ENCODE assay signal across 8 cellular contexts in genomic region chr1:44924835-44925464, GRCh38.
A peak's percentile ranks its signal among the peaks of the same experiment; 100 is the strongest.
DNase-seq lines count a peak whose midpoint lies in the region; ATAC-seq, FAIRE-seq and TF ChIP-seq lines count a peak whose summit lies in the region.

No MANE protein-coding gene starts in this region.

- FAIRE-seq in A549 (lab: Jason Lieb, UNC) (peak; percentile 67), GM12891 (lab: Jason Lieb, UNC) (peak; percentile 90)

- H3K4me3 ChIP-seq in A549 = peak overlapping the region; percentile 15; the same call in 1 of the 3 replicates
- peak overlapping the region in 1 of 2 experiments; percentile 11; a peak in 1 of 4 replicates for H3K4me3 ChIP-seq in SK-N-SH (ENCODE audit: low read depth in 2 of 2, low read length in 1 of 2)

- CTCF ChIA-PET in A549 (lab: Yijun Ruan, JAX) (interaction anchor here (0.7 to 1.5 kb wide), 5 partner anchors 11 to 134 kb away, joined by 3 to 4 read pairs (median 3); no protein-coding TSS in a partner anchor), SK-N-SH (lab: Yijun Ruan, JAX) (interaction anchor here (0.6 to 1.7 kb wide), 8 partner anchors 11 to 90 kb away, joined by 3 to 7 read pairs (median 3); partner anchors contain the start of gene UROD)

- no peaks in the 10 kb centered on the region for H3K27me3 ChIP-seq in SK-N-SH (ENCODE audit: insufficient read depth)

- no peaks in the 10 kb centered on the region for H3K9me2 ChIP-seq in SK-N-SH

- H2AFZ ChIP-seq in SK-N-SH (ENCODE audit: low read depth) = no peak overlapping the region

- POLR2A ChIA-PET in A549 (lab: Yijun Ruan, JAX) = no interaction called here
- POLR2A ChIA-PET in SK-N-SH (lab: Yijun Ruan, JAX) = interaction anchor here (0.7 kb wide), 1 partner anchor 86 kb away, joined by 3 read pairs; the partner anchor contains the start of gene HECTD3

- H3K4me1 ChIP-seq in A549 (peaks cover 10% of the 10 kb centered on the region; the same call in 1 of the 3 replicates), SK-N-SH (ENCODE audit: control insufficient read depth in 1 of 2, insufficient read depth in 2 of 2, low read depth in 1 of 2, low read length in 1 of 2) (peaks cover 0 to 21% of the 10 kb centered on the region in 2 experiments; a peak in 2 of 4 replicates)

- H3K4me2 ChIP-seq in A549 = peak overlapping the region; percentile 51
- H3K4me2 ChIP-seq in SK-N-SH = peak overlapping the region; percentile 55; the same call in 1 of the 2 replicates

- DNase-seq in A549 (ENCODE audit: low read depth in 1 of 2, low spot score in 1 of 2) (peak; percentile 36 to 63), GM12891 (ENCODE audit: insufficient read length, low spot score) (no peak), SK-N-SH (no peak), foreskin melanocyte (peak; percentile 79), NCI-H2196 treated with DMSO at 0.1 percent for 48 hours (lab: John Stamatoyannopoulos, UW; ENCODE audit: unreplicated experiment) (no peak), NCI-H510A treated with DMSO at 0.1 percent for 48 hours (lab: John Stamatoyannopoulos, UW) (no peak)
- no peak for DNase-seq in activated T-cell treated with anti-CD3 and anti-CD28 coated beads, Interleukin-2, amount 50 U/mL, for 48 hours

- H3K9me3 ChIP-seq in A549 = no peaks in the 10 kb centered on the region
- no peaks in the 10 kb centered on the region for H3K9me3 ChIP-seq in SK-N-SH

- TF ChIP-seq EP300 in A549 (IDR thresholded peaks at IDR 0.05) = no peak
- peak in 1 of 2 experiments; percentile 14; a peak in 1 of 4 replicates for TF ChIP-seq EP300 in SK-N-SH (IDR thresholded peaks at IDR 0.05; ENCODE audit: borderline replicate concordance in 1 of 2, low read depth in 1 of 2, low read length in 1 of 2)

- TF ChIP-seq RAD21 in A549 (conservative IDR thresholded peaks at IDR 0.05 in 1 of 2, IDR thresholded peaks at IDR 0.05 in 1 of 2) (peak in 1 of 2 experiments; percentile 12; a peak in 1 of 5 replicates), SK-N-SH (IDR thresholded peaks at IDR 0.05; ENCODE audit: low read length) (peak; percentile 59)

- H3K27ac ChIP-seq in A549 (no peak overlapping the region), SK-N-SH (ENCODE audit: low read depth in 2 of 2, low read length in 1 of 2) (peak overlapping the region in 1 of 2 experiments; percentile 82; a peak in 2 of 4 replicates)

- TF ChIP-seq CTCF in A549 (IDR thresholded peaks at IDR 0.05) (peak; percentile 38), SK-N-SH (IDR thresholded peaks at IDR 0.05) (peak; percentile 57)

- H3K36me3 ChIP-seq in SK-N-SH (replicated peaks in 1 of 2; ENCODE audit: control insufficient read depth in 1 of 2, insufficient read depth in 2 of 2, low read length in 1 of 2) = peaks cover 0 to 5% of the 10 kb centered on the region in 2 experiments

- WGBS in A549 (ENCODE audit: missing lambda C conversion rate) = 43% methylated on average over 6 of the region's 6 CpGs
- 62% methylated on average over 6 of the region's 6 CpGs for WGBS in SK-N-SH (ENCODE audit: low lambda C conversion rate)

- H4K20me1 ChIP-seq in SK-N-SH (ENCODE audit: insufficient read depth) = no peaks in the 10 kb centered on the region

- 0 out of 2 replicates have a peak overlapping the region, but pooled peaks have one; percentile 11 for H3K9ac ChIP-seq in SK-N-SH

- TF ChIP-seq POLR2A in A549 (IDR thresholded peaks at IDR 0.05; ENCODE audit: low read length) = no peak
- TF ChIP-seq POLR2A in GM12891 (IDR thresholded peaks at IDR 0.05; ENCODE audit: low read depth, low read length) = no peak

- H3F3A ChIP-seq in SK-N-SH (replicated peaks; ENCODE audit: insufficient read depth) = peaks cover 29% of the 10 kb centered on the region

- peak; percentile 76 to 84; a peak in 5 of 6 replicates for ATAC-seq in A549
- ATAC-seq in HG02884 (IDR thresholded peaks at IDR 0.05; ENCODE audit: unreplicated experiment) = no peak

- no peaks in the 10 kb centered on the region for H3K79me2 ChIP-seq in SK-N-SH (ENCODE audit: insufficient read depth)

TF ChIP-seq in A549, 52 proteins besides CTCF, POLR2A, EP300 and RAD21:
- TF ChIP-seq FOSL2 (IDR thresholded peaks at IDR 0.05) (peak; percentile 62; the same call in 1 of the 2 replicates), FOSL2 (CRISPR knock-in tag; IDR thresholded peaks at IDR 0.05) (peak; percentile 76), ATOH8 (CRISPR knock-in tag; IDR thresholded peaks at IDR 0.05; ENCODE audit: low read depth) (no peak), PBX3 (IDR thresholded peaks at IDR 0.05) (0 out of 2 replicates have a peak, but pooled peaks have one; percentile 41), KDM1A (IDR thresholded peaks at IDR 0.05; ENCODE audit: low read depth) (no peak), JUNB (IDR thresholded peaks at IDR 0.05) (peak; percentile 66)

TF ChIP-seq in GM12891, 5 proteins besides CTCF, POLR2A, EP300 and RAD21:
- TF ChIP-seq TAF1 (IDR thresholded peaks at IDR 0.05; ENCODE audit: low read depth, low read length) = no peak
- no peak for TF ChIP-seq PAX5 (IDR thresholded peaks at IDR 0.05; ENCODE audit: insufficient read depth, low read length, severe bottlenecking)

TF ChIP-seq in SK-N-SH, 30 proteins besides CTCF, POLR2A, EP300 and RAD21:
- no peak for TF ChIP-seq ZBTB33 (IDR thresholded peaks at IDR 0.05; ENCODE audit: borderline replicate concordance, low read depth)
- TF ChIP-seq PBX3 (IDR thresholded peaks at IDR 0.05) = peak; percentile 22; the same call in 1 of the 2 replicates
- peak; percentile 28; the same call in 1 of the 2 replicates for TF ChIP-seq SMC3 (IDR thresholded peaks at IDR 0.05; ENCODE audit: low read depth, low read length)
- peak; percentile 83 for TF ChIP-seq FOSL2 (IDR thresholded peaks at IDR 0.05; ENCODE audit: borderline replicate concordance, low read depth)
- no peak for TF ChIP-seq IRF3 (IDR thresholded peaks at IDR 0.05; ENCODE audit: low read depth, low read length)
- peak; percentile 80 for TF ChIP-seq JUND (IDR thresholded peaks at IDR 0.05)
- TF ChIP-seq ELF1 (IDR thresholded peaks at IDR 0.05) = no peak
- TF ChIP-seq TCF12 (IDR thresholded peaks at IDR 0.05) = peak; percentile 81

Comparison
In these comparisons a context has a peak if more than half of its experiments do, and no peak if none do; other contexts are left out.
1. DNase-seq: peak in A549 (2 of 2) and foreskin melanocyte (single experiment); none in GM12891 (single experiment), SK-N-SH (single experiment), activated T-cell treated with anti-CD3 and anti-CD28 coated beads, Interleukin-2, amount 50 U/mL, for 48 hours (0 of 2), NCI-H2196 treated with DMSO at 0.1 percent for 48 hours (single experiment) and NCI-H510A treated with DMSO at 0.1 percent for 48 hours (single experiment).
2. Of the 12 proteins assayed by ChIP-seq in both A549 and SK-N-SH: peak only in A549: none; only in SK-N-SH: SMC3; in both: CTCF, FOSL2 and PBX3; in neither: 6; mixed calls (peak in some experiments, not most) for 2.